Comparison of ENCODE assay signal across 34 cellular contexts in genomic region chr7:14676896-14677295, GRCh38.
"Had no signal": no experiment of that assay in that cellular context is flagged by ENCODE, and none has a peak within 500 bp of the region (broad histone marks: within the 10 kb centered on the region; RNA-seq: fewer than 3 reads in every experiment).

No MANE protein-coding gene starts in this region.

- H3K27me3 ChIP-seq: MG63 had no signal

- DNase-seq: Karpas-422, Kasumi-1, MG63, MM.1S, MV-4-11, NCI-H1048, NCI-H1092, NCI-H1092 treated with DMSO at 0.1 percent for 48 hours, NCI-H1105, NCI-H1105 treated with DMSO at 0.1 percent for 48 hours, NCI-H1417, NCI-H1417 treated with DMSO at 0.1 percent for 48 hours, NCI-H1436, NCI-H1436 treated with DMSO at 0.1 percent for 48 hours, NCI-H146, NCI-H1694, NCI-H1694 treated with DMSO at 0.1 percent for 48 hours, NCI-H187, NCI-H187 treated with DMSO at 0.1 percent for 48 hours, NCI-H1930, NCI-H2029, NCI-H2029 treated with DMSO at 0.1 percent for 48 hours, NCI-H2081, NCI-H2081 treated with DMSO at 0.1 percent for 48 hours, NCI-H2107, NCI-H2171, NCI-H2171 treated with DMSO at 0.1 percent for 48 hours, NCI-H2227 treated with DMSO at 0.1 percent for 48 hours, NCI-H226, NCI-H345, NCI-H446, NCI-H446 treated with DMSO at 0.1 percent for 48 hours, NCI-H510A had no signal

- H3K4me3 ChIP-seq: MG63 had no signal

- H3K4me2 ChIP-seq: KMS-11 had no signal

- H3K9me3 ChIP-seq: MG63 had no signal

- H3K27ac ChIP-seq: KMS-11 had no signal

- H3K36me3 ChIP-seq: MG63 had no signal

- H3K9ac ChIP-seq: KMS-11 had no signal
